Comparison of ENCODE assay signal across 30 cellular contexts in genomic region chr7:144587701-144588100, GRCh38.
"Had no signal": no experiment of that assay in that cellular context is flagged by ENCODE, and none has a peak within 500 bp of the region (broad histone marks: within the 10 kb centered on the region; RNA-seq: fewer than 3 reads in every experiment).

No MANE protein-coding gene starts in this region.

- H3K36me3 ChIP-seq: adrenal gland, ascending aorta, brain microvascular endothelial cell, breast epithelium, cardiac muscle cell had no signal

- H3K4me1 ChIP-seq: adrenal gland, ascending aorta, body of pancreas, breast epithelium had no signal

- H3K9me3 ChIP-seq: adrenal gland, ascending aorta, body of pancreas, breast epithelium had no signal

- DNase-seq: activated effector memory CD4-positive, alpha-beta T cell treated with anti-CD3 and anti-CD28 coated beads, Interleukin-2, amount 50 U/mL, for 16 hours; activated effector memory CD4-positive, alpha-beta T cell treated with Interleukin-2 at 50 U/mL for 16 hours; activated gamma-delta T cell; activated gamma-delta T cell treated with Interleukin-2 at 50 U/mL for 16 hours; activated naive CD4-positive, alpha-beta T cell; activated naive CD4-positive, alpha-beta T cell treated with anti-CD3 and anti-CD28 coated beads for 36 hours; activated naive CD4-positive, alpha-beta T cell treated with anti-CD3 and anti-CD28 coated beads, Interleukin-2, amount 10 ng/mL, durations not matched to agents 7 days and 5 days; activated naive CD4-positive, alpha-beta T cell treated with anti-CD3 and anti-CD28 coated beads, Interleukin-2, amount 50 U/mL, for 16 hours; activated naive CD4-positive, alpha-beta T cell treated with Interleukin-2 at 50 U/mL for 16 hours; activated naive CD8-positive, alpha-beta T cell treated with anti-CD3 and anti-CD28 coated beads for 36 hours; activated naive CD8-positive, alpha-beta T cell treated with anti-CD3 and anti-CD28 coated beads, Interleukin-2, amount 10 ng/mL, durations not matched to agents 7 days and 5 days; activated naive CD8-positive, alpha-beta T cell treated with anti-CD3 and anti-CD28 coated beads, Interleukin-2, amount 50 U/mL, for 24 hours; activated T-cell treated with anti-CD3 and anti-CD28 coated beads for 4 hours; activated T-cell treated with anti-CD3 and anti-CD28 coated beads, Interleukin-2, amount 50 U/mL, for 1 hour; activated T-cell treated with anti-CD3 and anti-CD28 coated beads, Interleukin-2, amount 50 U/mL, for 24 hours; activated T-cell treated with anti-CD3 and anti-CD28 coated beads, Interleukin-2, amount 50 U/mL, for 4 hours; activated T-cell treated with anti-CD3 and anti-CD28 coated beads, Interleukin-2, amount 50 U/mL, for 48 hours; activated T-cell treated with anti-CD3 and anti-CD28 coated beads, Interleukin-2, amount 50 U/mL, for 72 hours; adrenal gland; amniotic stem cell; amygdala; aorta; body of pancreas; brain microvascular endothelial cell; caudate nucleus; central memory CD4-positive, alpha-beta T cell; cerebellar nuclear complex had no signal

- H3K27ac ChIP-seq: adrenal gland, body of pancreas, brain microvascular endothelial cell, breast epithelium, cardiac muscle cell had no signal

- H3K27me3 ChIP-seq: adrenal gland, ascending aorta, body of pancreas, brain microvascular endothelial cell, breast epithelium, cardiac muscle cell had no signal

- H3K4me3 ChIP-seq: adrenal gland, ascending aorta, body of pancreas, breast epithelium, cardiac muscle cell had no signal
